ENCODE assay signal across 1 cellular context in genomic region chr3:138513073-138513843, GRCh38.
TF ChIP-seq lines count a peak whose summit lies in the region.

No MANE protein-coding gene starts in this region.

TF ChIP-seq in GM12878, 131 proteins besides CTCF, POLR2A, EP300 and RAD21 (continued from another document):
- TF ChIP-seq ATF2 (IDR thresholded peaks at IDR 0.05; ENCODE audit: low read length): peak; percentile 31; the same call in 1 of the 2 replicates
- no peak for TF ChIP-seq KAT2A (conservative IDR thresholded peaks at IDR 0.05; ENCODE audit: control insufficient read depth, low read depth, low read length)
- TF ChIP-seq IKZF1 (conservative IDR thresholded peaks at IDR 0.05): peak; percentile 87
- peak; percentile 88 for TF ChIP-seq JUND (IDR thresholded peaks at IDR 0.05; ENCODE audit: low read depth, low read length)
- peak; percentile 95 for TF ChIP-seq JUNB (IDR thresholded peaks at IDR 0.05)
- peak; percentile 29; the same call in 1 of the 2 replicates for TF ChIP-seq GATAD2B (conservative IDR thresholded peaks at IDR 0.05; ENCODE audit: low read depth)
- peak; percentile 94 for TF ChIP-seq DPF2 (IDR thresholded peaks at IDR 0.05)
- TF ChIP-seq RELB (IDR thresholded peaks at IDR 0.05; ENCODE audit: low read depth): 0 out of 2 replicates have a peak, but pooled peaks have one; percentile 41
